ENCODE assay signal across 18 cellular contexts in the genomic region with DNA sequence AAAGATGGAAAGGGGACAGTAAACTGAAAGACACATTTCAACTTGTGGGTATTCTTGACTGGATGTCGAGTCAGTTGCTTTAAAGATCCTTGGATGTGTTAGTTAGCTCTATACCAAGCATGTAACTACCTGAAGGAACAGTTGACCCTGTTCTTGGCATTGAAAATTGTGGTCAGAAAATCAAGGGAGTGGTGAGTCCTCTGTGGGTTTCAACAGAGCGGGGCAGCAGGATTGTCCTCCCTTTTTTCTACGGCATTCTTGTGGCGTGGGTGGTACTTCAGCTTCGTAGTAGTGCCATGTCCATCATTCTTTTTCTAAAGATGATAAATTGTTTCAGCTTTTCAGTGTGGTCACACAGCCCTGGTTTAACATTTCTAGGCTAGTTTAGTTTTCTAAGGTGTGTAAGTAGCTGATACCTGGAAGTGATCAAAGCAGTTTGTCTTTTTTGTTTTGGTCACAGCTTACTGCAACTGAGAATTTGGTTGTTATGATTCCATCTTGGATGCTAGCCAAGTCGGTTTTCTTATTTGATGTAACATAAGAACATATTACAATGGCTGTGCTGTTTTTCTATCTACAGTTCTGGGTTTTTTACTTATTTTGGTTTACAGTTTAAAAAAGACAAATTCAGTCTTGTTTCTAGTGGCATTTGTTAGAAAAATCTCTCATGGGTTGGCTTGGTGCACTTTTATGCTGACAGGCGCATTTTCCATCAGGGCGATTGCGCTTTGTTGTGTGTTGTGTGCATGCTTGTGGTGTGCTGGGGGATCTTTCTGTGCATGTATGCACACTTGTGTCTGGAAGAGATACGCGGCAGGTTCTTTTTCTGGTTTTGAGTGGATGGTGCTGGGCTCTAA.
A peak's percentile ranks its signal among the peaks of the same experiment; 100 is the strongest.
DNase-seq lines count a peak whose midpoint lies in the region; ATAC-seq and TF ChIP-seq lines count a peak whose summit lies in the region.
"Had no signal": no experiment of that assay in that cellular context is flagged by ENCODE, and none has a peak within 500 bp of the region (broad histone marks: within the 10 kb centered on the region; RNA-seq: fewer than 3 reads in every experiment).

No MANE protein-coding gene starts in this region.

- no peaks in the 10 kb centered on the region for H3K27me3 ChIP-seq in CD4-positive, CD25-positive, alpha-beta regulatory T cell (ENCODE audit: control insufficient read depth, insufficient read depth, low read length)
- no peaks in the 10 kb centered on the region for H3K27me3 ChIP-seq in trophoblast cell (ENCODE audit: insufficient read depth, low read length)
- H3K27me3 ChIP-seq: BLaER1, thyroid gland had no signal

- no peaks in the 10 kb centered on the region for H3K79me2 ChIP-seq in trophoblast cell (ENCODE audit: control insufficient read depth, insufficient read depth, low read length, poor library complexity)

- no peak overlapping the region for H2AK5ac ChIP-seq in trophoblast cell (ENCODE audit: low read length)

- no peak overlapping the region for H2BK120ac ChIP-seq in trophoblast cell (ENCODE audit: insufficient read depth, low read length, poor library complexity)

- H3K23ac ChIP-seq in trophoblast cell (ENCODE audit: low read length), result no peak overlapping the region

- no CpG with 5 or more reads among the region's 11 CpGs for WGBS in trophoblast cell (ENCODE audit: extremely low coverage, insufficient coverage, insufficient read length)

- H3K9me3 Mint-ChIP-seq in CD4-positive, CD25-positive, alpha-beta regulatory T cell, result peaks cover 0 to 8% (median 0%) of the 10 kb centered on the region in 7 donors
- H3K9me3 Mint-ChIP-seq: natural killer cell treated with Interleukin-12 subunit alpha and Interleukin-12 subunit beta and Interleukin-15 and Interleukin-18, amount 100 ng/mL, for 72 hours had no signal

- no peak overlapping the region for H3K4me3 ChIP-seq in CD4-positive, CD25-positive, alpha-beta regulatory T cell (ENCODE audit: low read depth, low read length)
- H3K4me3 ChIP-seq in fibroblast of pulmonary artery (replicated peaks; ENCODE audit: low read depth, low read length) (no peak overlapping the region), trophoblast cell (ENCODE audit: low read depth, low read length) (no peak overlapping the region)
- H3K4me3 ChIP-seq: BLaER1, psoas muscle, thyroid gland had no signal

- no peak overlapping the region for H4K8ac ChIP-seq in trophoblast cell (ENCODE audit: low read depth, low read length)

- H2AFZ ChIP-seq in trophoblast cell (ENCODE audit: insufficient read depth, low read length, poor library complexity), result no peak overlapping the region

- H4K91ac ChIP-seq in trophoblast cell (ENCODE audit: low read depth, low read length), result no peak overlapping the region

- H3K36me3 ChIP-seq in CD4-positive, CD25-positive, alpha-beta regulatory T cell (ENCODE audit: control insufficient read depth, insufficient read depth, low read length), result peaks cover 8% of the 10 kb centered on the region
- H3K36me3 ChIP-seq in trophoblast cell (ENCODE audit: control insufficient read depth in 1 of 2, insufficient read depth in 2 of 2, low read length in 2 of 2), result peaks cover 2 to 5% of the 10 kb centered on the region in 2 experiments

- no peak overlapping the region for H3K14ac ChIP-seq in trophoblast cell (ENCODE audit: low read length)

- H3K27ac ChIP-seq in CD4-positive, CD25-positive, alpha-beta regulatory T cell (ENCODE audit: insufficient read depth, low read length, poor library complexity, severe bottlenecking), result no peak overlapping the region
- H3K27ac ChIP-seq in trophoblast cell (ENCODE audit: low read depth, low read length), result no peak overlapping the region
- H3K27ac ChIP-seq: BLaER1, psoas muscle, thyroid gland had no signal

- peak overlapping the region in 2 of 3 donors; percentile 42 to 59 for H3K27ac Mint-ChIP-seq in CD4-positive, CD25-positive, alpha-beta regulatory T cell
- H3K27ac Mint-ChIP-seq in T-helper 17 cell, result peak overlapping the region; percentile 29
- H3K27ac Mint-ChIP-seq: activated naive CD8-positive, alpha-beta T cell treated with anti-CD3 and anti-CD28 coated beads, Interleukin-2, amount 10 ng/mL, durations not matched to agents 7 days and 5 days; memory B cell; natural killer cell treated with Interleukin-12 subunit alpha and Interleukin-12 subunit beta and Interleukin-15 and Interleukin-18, amount 100 ng/mL, for 72 hours; stimulated activated effector memory CD8-positive, alpha-beta T cell treated with anti-CD3 and anti-CD28 coated beads, Interleukin-12 subunit alpha, Interleukin-12 subunit beta, amount 100 ng/mL, for 72 hours had no signal

- in situ Hi-C loops in G401 (cut with HindIII; ENCODE audit: low sequenced_read_pairs), result no loop called here

- H3K79me1 ChIP-seq in trophoblast cell (ENCODE audit: low read length), result no peaks in the 10 kb centered on the region

- H3K4ac ChIP-seq in trophoblast cell (ENCODE audit: low read depth, low read length), result no peak overlapping the region

- no peak overlapping the region for H3K4me3 Mint-ChIP-seq in CD4-positive, CD25-positive, alpha-beta regulatory T cell
- no peak overlapping the region for H3K4me3 Mint-ChIP-seq in T-helper 17 cell
- H3K4me3 Mint-ChIP-seq: activated naive CD8-positive, alpha-beta T cell treated with anti-CD3 and anti-CD28 coated beads, Interleukin-2, amount 10 ng/mL, durations not matched to agents 7 days and 5 days; memory B cell; natural killer cell treated with Interleukin-12 subunit alpha and Interleukin-12 subunit beta and Interleukin-15 and Interleukin-18, amount 100 ng/mL, for 72 hours; stimulated activated effector memory CD8-positive, alpha-beta T cell treated with anti-CD3 and anti-CD28 coated beads, Interleukin-12 subunit alpha, Interleukin-12 subunit beta, amount 100 ng/mL, for 72 hours had no signal

- H4K12ac ChIP-seq in trophoblast cell (ENCODE audit: low read depth, low read length), result no peak overlapping the region

- no peak for DNase-seq in CD4-positive, CD25-positive, alpha-beta regulatory T cell
- DNase-seq in G401 (ENCODE audit: low spot score), result peak; percentile 3
- no peak for DNase-seq in T-helper 17 cell
- peak; percentile 7 for DNase-seq in fibroblast of pulmonary artery (ENCODE audit: low read depth)
- no peak for DNase-seq in islet precursor cell
- no peak for DNase-seq in trophoblast cell
- DNase-seq in NCI-H1694 (lab: John Stamatoyannopoulos, UW), result no peak
- DNase-seq: activated CD4-positive, alpha-beta T cell treated with anti-CD3 and anti-CD28 coated beads for 1 hour; activated naive CD8-positive, alpha-beta T cell treated with anti-CD3 and anti-CD28 coated beads, Interleukin-2, amount 10 ng/mL, durations not matched to agents 7 days and 5 days; activated T-cell treated with anti-CD3 and anti-CD28 coated beads for 4 hours; MM.1S; psoas muscle; thyroid gland had no signal

- H2BK12ac ChIP-seq in trophoblast cell (ENCODE audit: low read length), result no peak overlapping the region

- TF ChIP-seq CTCF in fibroblast of pulmonary artery (IDR thresholded peaks at IDR 0.05; ENCODE audit: low read length, missing control alignments), result no peak

- H3K36me3 Mint-ChIP-seq in CD4-positive, CD25-positive, alpha-beta regulatory T cell, result peaks cover 37% of the 10 kb centered on the region
- peaks cover 16% of the 10 kb centered on the region for H3K36me3 Mint-ChIP-seq in T-helper 17 cell (ENCODE audit: low read depth)
- H3K36me3 Mint-ChIP-seq: stimulated activated effector memory CD8-positive, alpha-beta T cell treated with anti-CD3 and anti-CD28 coated beads, Interleukin-12 subunit alpha, Interleukin-12 subunit beta, amount 100 ng/mL, for 72 hours had no signal

- H3K18ac ChIP-seq in trophoblast cell (ENCODE audit: low read length), result no peak overlapping the region

- H3K4me2 ChIP-seq in trophoblast cell (ENCODE audit: low read length), result no peak overlapping the region
- H3K4me2 ChIP-seq: BLaER1 had no signal

- no peak overlapping the region for H3K9ac ChIP-seq in trophoblast cell (ENCODE audit: low read length)
- H3K9ac ChIP-seq: BLaER1 had no signal

- no peak for ATAC-seq in CD4-positive, CD25-positive, alpha-beta regulatory T cell (ENCODE audit: low read depth in 2 of 2)
- ATAC-seq in T-helper 17 cell (no peak), HG02870 (IDR thresholded peaks at IDR 0.05; ENCODE audit: unreplicated experiment) (no peak)
- ATAC-seq: natural killer cell treated with Interleukin-12 subunit alpha and Interleukin-12 subunit beta and Interleukin-15 and Interleukin-18, amount 100 ng/mL, for 72 hours; psoas muscle; stimulated activated effector memory CD8-positive, alpha-beta T cell treated with anti-CD3 and anti-CD28 coated beads, Interleukin-12 subunit alpha, Interleukin-12 subunit beta, amount 100 ng/mL, for 72 hours had no signal

- peaks cover 12 to 25% (median 22%) of the 10 kb centered on the region in 4 donors for H3K4me1 Mint-ChIP-seq in CD4-positive, CD25-positive, alpha-beta regulatory T cell
- peaks cover 15% of the 10 kb centered on the region for H3K4me1 Mint-ChIP-seq in T-helper 17 cell

- no peaks in the 10 kb centered on the region for H3K27me3 Mint-ChIP-seq in CD4-positive, CD25-positive, alpha-beta regulatory T cell
- no peaks in the 10 kb centered on the region for H3K27me3 Mint-ChIP-seq in T-helper 17 cell
- H3K27me3 Mint-ChIP-seq: activated naive CD8-positive, alpha-beta T cell treated with anti-CD3 and anti-CD28 coated beads, Interleukin-2, amount 10 ng/mL, durations not matched to agents 7 days and 5 days; memory B cell; natural killer cell treated with Interleukin-12 subunit alpha and Interleukin-12 subunit beta and Interleukin-15 and Interleukin-18, amount 100 ng/mL, for 72 hours had no signal

- peaks cover 0 to 3% of the 10 kb centered on the region in 2 experiments for H3K9me3 ChIP-seq in CD4-positive, CD25-positive, alpha-beta regulatory T cell (ENCODE audit: control insufficient read depth in 2 of 2, low read length in 2 of 2)
- H3K9me3 ChIP-seq in T-helper 17 cell (ENCODE audit: control insufficient read depth, low read length, poor library complexity, severe bottlenecking) (no peaks in the 10 kb centered on the region), trophoblast cell (ENCODE audit: insufficient read depth, low read depth, low read length) (peaks cover 1% of the 10 kb centered on the region)
- H3K9me3 ChIP-seq: thyroid gland had no signal

- no peaks in the 10 kb centered on the region for H3K4me1 ChIP-seq in CD4-positive, CD25-positive, alpha-beta regulatory T cell (ENCODE audit: control insufficient read depth, insufficient read depth, low read length, poor library complexity, severe bottlenecking)
- no peaks in the 10 kb centered on the region for H3K4me1 ChIP-seq in trophoblast cell (ENCODE audit: control insufficient read depth in 1 of 2, insufficient read depth in 2 of 2, low read length in 2 of 2)
- H3K4me1 ChIP-seq: BLaER1, psoas muscle had no signal

- no peak overlapping the region for H2BK5ac ChIP-seq in trophoblast cell (ENCODE audit: low read depth, low read length, poor library complexity)

Comparison
In these comparisons a context has a peak if more than half of its experiments do, and no peak if none do; other contexts are left out.
1. DNase-seq: peak in G401 (single experiment) and fibroblast of pulmonary artery (single experiment); none in CD4-positive, CD25-positive, alpha-beta regulatory T cell (0 of 3), T-helper 17 cell (0 of 3), islet precursor cell (single experiment), trophoblast cell (0 of 2) and NCI-H1694 (single experiment).